8 cellular contexts compared by ENCODE assay signal in the genomic region with DNA sequence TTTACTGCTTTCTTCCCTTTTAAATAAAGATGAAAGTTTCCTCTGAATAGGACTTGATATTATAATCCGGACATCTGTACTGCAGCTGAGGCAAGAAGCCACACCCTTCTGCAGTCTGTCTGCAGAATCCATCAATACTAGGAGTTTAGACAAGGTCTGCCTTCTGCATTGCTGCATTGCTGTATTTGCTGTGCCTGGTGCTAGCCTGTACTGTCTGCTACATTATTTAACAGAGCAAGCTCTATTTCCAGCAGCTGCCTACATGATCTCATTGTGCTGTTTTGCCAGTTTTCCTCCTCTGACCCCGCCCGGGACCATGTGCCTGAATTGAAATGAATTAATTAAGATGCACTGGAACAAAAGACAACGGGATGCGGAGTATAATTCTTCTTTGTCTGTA. TPM values are rescaled to one million over a fixed set of nuclear protein-coding genes. Genes with fewer than 3 reads are reported as not detected.
DNase-seq lines count a peak whose midpoint lies in the region; ATAC-seq, FAIRE-seq and TF ChIP-seq lines count a peak whose summit lies in the region.

No MANE protein-coding gene starts in this region.

- 27 to 41% (median 35%) methylated on average over 5 of the region's 5 CpGs for WGBS in small intestine, 3 donors

- H3K9me3 ChIP-seq in OCI-LY7 (ENCODE audit: low read length): no peaks in the 10 kb centered on the region
- no peaks in the 10 kb centered on the region for H3K9me3 ChIP-seq in upper lobe of right lung
- no peaks in the 10 kb centered on the region for H3K9me3 ChIP-seq in small intestine (ENCODE audit: control insufficient read depth, low read depth)

- no peak overlapping the region for H2AFZ ChIP-seq in OCI-LY7 (ENCODE audit: low read length)

- no peaks in the 10 kb centered on the region for H3K9me3 Mint-ChIP-seq in activated CD4-positive, alpha-beta T cell treated with anti-CD3 and anti-CD28 coated beads, Interleukin-2, amount 10 ng/mL, durations not matched to agents 7 days and 5 days
- H3K9me3 Mint-ChIP-seq in effector memory CD8-positive, alpha-beta T cell: no peaks in the 10 kb centered on the region

- peak overlapping the region; percentile 62 for H3K27ac Mint-ChIP-seq in activated CD4-positive, alpha-beta T cell treated with anti-CD3 and anti-CD28 coated beads, Interleukin-2, amount 10 ng/mL, durations not matched to agents 7 days and 5 days
- H3K27ac Mint-ChIP-seq in effector memory CD8-positive, alpha-beta T cell: peak overlapping the region; percentile 97 to 98

- peaks cover 30% of the 10 kb centered on the region for H3K36me3 Mint-ChIP-seq in activated CD4-positive, alpha-beta T cell treated with anti-CD3 and anti-CD28 coated beads, Interleukin-2, amount 10 ng/mL, durations not matched to agents 7 days and 5 days (ENCODE audit: low read depth)
- H3K36me3 Mint-ChIP-seq in effector memory CD8-positive, alpha-beta T cell (ENCODE audit: insufficient read depth): peaks cover 65% of the 10 kb centered on the region

- no peak for FAIRE-seq in small intestine (lab: Jason Lieb, UNC)

- H3K27ac ChIP-seq in OCI-LY7 (ENCODE audit: low read depth, low read length, poor library complexity, severe bottlenecking) (no peak overlapping the region), upper lobe of right lung (peak overlapping the region; percentile 97), small intestine (ENCODE audit: low read depth in 1 of 2, low read length in 1 of 2) (no peak overlapping the region)

- H3K27me3 ChIP-seq in upper lobe of right lung: no peaks in the 10 kb centered on the region
- no peaks in the 10 kb centered on the region for H3K27me3 ChIP-seq in small intestine (ENCODE audit: control insufficient read depth in 2 of 2, insufficient read depth in 2 of 2, low read length in 2 of 2)

- BruUV-seq in OCI-LY7 (replicated peaks; lab: Mats Ljungman, UMichigan): TSS peak; percentile 61

- H4K20me1 ChIP-seq in OCI-LY7 (ENCODE audit: insufficient read depth, low read length): peaks cover 5% of the 10 kb centered on the region; the same call in 1 of the 2 replicates

- H3K4me1 Mint-ChIP-seq in activated CD4-positive, alpha-beta T cell treated with anti-CD3 and anti-CD28 coated beads, Interleukin-2, amount 10 ng/mL, durations not matched to agents 7 days and 5 days: peaks cover 29% of the 10 kb centered on the region
- peaks cover 7 to 28% of the 10 kb centered on the region in 2 donors for H3K4me1 Mint-ChIP-seq in effector memory CD8-positive, alpha-beta T cell (ENCODE audit: low read depth in 2 of 2)

- peaks cover 9% of the 10 kb centered on the region; the same call in 1 of the 2 replicates for H3K79me2 ChIP-seq in OCI-LY7 (ENCODE audit: insufficient read depth, low read depth, low read length)

- POLR2A ChIA-PET in activated CD4-positive, alpha-beta T cell treated with anti-CD3 and anti-CD28 coated beads, Interleukin-2, amount 10 ng/mL, durations not matched to agents 7 days and 5 days (lab: Charles Lee): no interaction called here
- POLR2A ChIA-PET in OCI-LY7 (lab: Charles Lee): interaction anchor here (2.4 kb wide), 1 partner anchor 56 kb away, joined by 24 read pairs; a partner anchor contains a TSS

- no peaks in the 10 kb centered on the region for H3K27me3 Mint-ChIP-seq in activated CD4-positive, alpha-beta T cell treated with anti-CD3 and anti-CD28 coated beads, Interleukin-2, amount 10 ng/mL, durations not matched to agents 7 days and 5 days
- no peaks in the 10 kb centered on the region for H3K27me3 Mint-ChIP-seq in effector memory CD8-positive, alpha-beta T cell

- CTCF ChIA-PET in activated CD4-positive, alpha-beta T cell treated with anti-CD3 and anti-CD28 coated beads, Interleukin-2, amount 10 ng/mL, durations not matched to agents 7 days and 5 days (lab: Charles Lee): interaction anchor here (0.8 to 1.6 kb wide), 2 partner anchors 14 to 57 kb away, joined by 3 read pairs; no protein-coding TSS in a partner anchor
- CTCF ChIA-PET in OCI-LY7 (lab: Charles Lee; ENCODE audit: unreplicated experiment): no interaction called here

- ATAC-seq in effector memory CD8-positive, alpha-beta T cell (replicated peaks): no peak
- ATAC-seq in upper lobe of right lung (no peak), GM19397 (IDR thresholded peaks at IDR 0.05; ENCODE audit: unreplicated experiment) (no peak)

- no peak for TF ChIP-seq CTCF in OCI-LY7 (conservative IDR thresholded peaks at IDR 0.05; ENCODE audit: low read length)
- TF ChIP-seq CTCF in upper lobe of right lung (IDR thresholded peaks at IDR 0.05): no peak

- H3K9me2 ChIP-seq in OCI-LY7 (ENCODE audit: insufficient read depth, low read length): no peaks in the 10 kb centered on the region

- H3K4me3 ChIP-seq in OCI-LY7 (ENCODE audit: low read depth, low read length, poor library complexity, severe bottlenecking) (peak overlapping the region; percentile 84), upper lobe of right lung (peak overlapping the region; percentile 67), small intestine (ENCODE audit: low read depth in 1 of 2, low read length in 2 of 2) (no peak overlapping the region)

- H3K36me3 ChIP-seq in OCI-LY7 (ENCODE audit: insufficient read depth, low read length) (peaks cover 15% of the 10 kb centered on the region), upper lobe of right lung (peaks cover 30% of the 10 kb centered on the region), small intestine (ENCODE audit: control insufficient read depth in 2 of 2, insufficient read depth in 2 of 2, low read length in 2 of 2) (no peaks in the 10 kb centered on the region)

- H3K4me3 Mint-ChIP-seq in activated CD4-positive, alpha-beta T cell treated with anti-CD3 and anti-CD28 coated beads, Interleukin-2, amount 10 ng/mL, durations not matched to agents 7 days and 5 days: peak overlapping the region; percentile 97
- H3K4me3 Mint-ChIP-seq in effector memory CD8-positive, alpha-beta T cell: peak overlapping the region; percentile 94 to 97

- intact Hi-C loops in OCI-LY7 (cut with micrococcal nuclease; ENCODE audit: unreplicated experiment) (loop anchor here (5.0 kb wide), 1 partner anchor 160 kb away; a partner anchor contains a TSS), upper lobe of right lung (cut with DNase I) (no loop called here)

- peak overlapping the region; percentile 74 for H3K4me2 ChIP-seq in OCI-LY7 (ENCODE audit: low read length)

- peaks cover 19% of the 10 kb centered on the region for H3K4me1 ChIP-seq in OCI-LY7 (ENCODE audit: insufficient read depth, low read length, poor library complexity, severe bottlenecking)
- peaks cover 15% of the 10 kb centered on the region for H3K4me1 ChIP-seq in upper lobe of right lung
- no peaks in the 10 kb centered on the region for H3K4me1 ChIP-seq in small intestine (ENCODE audit: control insufficient read depth in 2 of 2, insufficient read depth in 1 of 2, low read depth in 1 of 2, low read length in 1 of 2)

- peak; percentile 11 for DNase-seq in activated CD4-positive, alpha-beta T cell treated with anti-CD3 and anti-CD28 coated beads, Interleukin-2, amount 10 ng/mL, durations not matched to agents 7 days and 5 days
- no peak for DNase-seq in activated CD4-positive, alpha-beta T cell treated with anti-CD3 and anti-CD28 coated beads for 1 hour
- DNase-seq in OCI-LY7 (ENCODE audit: low spot score) (no peak), midbrain (lab: John Stamatoyannopoulos, UW) (peak; percentile 95), upper lobe of right lung (no peak), small intestine (no peak)
- no peak for DNase-seq in effector memory CD8-positive, alpha-beta T cell

RNA-seq across cellular contexts. Expression of a gene that starts 1.7 kb away (rescaled TPM):
- total RNA-seq in activated CD4-positive, alpha-beta T cell treated with anti-CD3 and anti-CD28 coated beads, Interleukin-2, amount 10 ng/mL, durations not matched to agents 7 days and 5 days: 100 to 1,000 TPM in 1 of 2 experiments, 10 to 100 TPM in 1; 94.8 to 109 TPM
- 189 and 214 TPM in 2 replicates for total RNA-seq in OCI-LY7 (2014; rRNA removed; shearing (Covaris generic))
- total RNA-seq in OCI-LY7 (2022): 136 and 159 TPM in 2 replicates
- 90.8 TPM for total RNA-seq in upper lobe of right lung
- 100 to 1,000 TPM in 1 of 3 donors, 10 to 100 TPM in 1, 1 to 10 TPM in 1; 9.8 to 158 (median 36.5) TPM for polyA plus RNA-seq in small intestine

RNA-seq across cellular contexts. Expression of a gene that starts 56.0 kb away (rescaled TPM):
- total RNA-seq in activated CD4-positive, alpha-beta T cell treated with anti-CD3 and anti-CD28 coated beads, Interleukin-2, amount 10 ng/mL, durations not matched to agents 7 days and 5 days: 1,000 to 10,000 TPM; 2,153 to 2,254 TPM
- 3,393 and 3,539 TPM in 2 replicates for total RNA-seq in OCI-LY7 (2014; rRNA removed; shearing (Covaris generic))
- total RNA-seq in OCI-LY7 (2022): 2,079 and 2,137 TPM in 2 replicates
- 440 TPM for total RNA-seq in upper lobe of right lung
- polyA plus RNA-seq in small intestine: 1,000 to 10,000 TPM in 1 of 3 donors, 100 to 1,000 TPM in 2; 196 to 1,168 (median 291) TPM

Comparison
In these comparisons a context has a peak if more than half of its experiments do, and no peak if none do; other contexts are left out.
1. DNase-seq: peak in activated CD4-positive, alpha-beta T cell treated with anti-CD3 and anti-CD28 coated beads, Interleukin-2, amount 10 ng/mL, durations not matched to agents 7 days and 5 days (single experiment) and midbrain (single experiment); none in activated CD4-positive, alpha-beta T cell treated with anti-CD3 and anti-CD28 coated beads for 1 hour (single experiment), OCI-LY7 (single experiment), effector memory CD8-positive, alpha-beta T cell (0 of 3), upper lobe of right lung (single experiment) and small intestine (single experiment).
2. H3K4me3 ChIP-seq: peak in OCI-LY7 (single experiment) and upper lobe of right lung (single experiment); none in small intestine (0 of 2).